ENCODE assay signal across 13 cellular contexts in the genomic region with DNA sequence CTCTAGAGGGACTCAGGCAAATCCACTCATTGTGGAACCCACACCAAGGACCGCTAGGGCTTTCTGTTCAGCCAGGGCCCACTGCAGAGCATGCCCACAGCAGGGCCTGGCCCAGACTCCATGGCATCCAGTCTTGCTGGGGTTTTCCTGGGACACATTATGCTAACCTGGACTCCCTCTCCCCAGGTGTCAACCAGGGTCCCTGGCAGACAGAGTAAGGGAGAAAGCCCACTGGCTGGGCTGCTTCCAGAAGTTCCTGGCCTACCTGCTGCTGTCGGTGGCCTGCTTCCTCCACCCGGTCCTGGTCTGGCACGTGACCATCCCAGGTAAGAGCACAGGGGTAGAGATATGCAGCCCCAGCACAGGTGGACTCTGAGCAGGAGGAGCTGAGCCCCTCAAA. TPM values are rescaled to one million over a fixed set of nuclear protein-coding genes. Genes with fewer than 3 reads are reported as not detected.
"Had no signal": no experiment of that assay in that cellular context is flagged by ENCODE, and none has a peak within 500 bp of the region (broad histone marks: within the 10 kb centered on the region; RNA-seq: fewer than 3 reads in every experiment).

No MANE protein-coding gene starts in this region.

- H3K4me3 ChIP-seq: left lung, right atrium auricular region, thoracic aorta, vagina had no signal

- H3K27me3 ChIP-seq: left lung, right atrium auricular region, vagina had no signal

- H3K9me3 ChIP-seq: left lung, right atrium auricular region, thoracic aorta, vagina had no signal

- H3K36me3 ChIP-seq: left lung, right atrium auricular region, thoracic aorta, vagina, WERI-Rb-1 had no signal

- H3K27ac ChIP-seq: epithelial cell of prostate, left lung, thoracic aorta, WERI-Rb-1 had no signal

RNA-seq across cellular contexts. Expression of a gene that starts 22.3 kb away (rescaled TPM):
- total RNA-seq: activated CD4-positive, alpha-beta memory T cell treated with anti-CD3 and anti-CD28 coated beads for 36 hours; activated naive CD8-positive, alpha-beta T cell treated with anti-CD3 and anti-CD28 coated beads for 36 hours; activated T-cell treated with anti-CD3 and anti-CD28 coated beads, Interleukin-2, amount 50 U/mL, for 72 hours; fibroblast of lung; frontal cortex; omental fat pad; T-helper 17 cell; thoracic aorta; vagina had no signal
